In genomic region chr3:127718244-127718915, GRCh38 we compare ENCODE assay signal across 14 cellular contexts.
"Had no signal": no experiment of that assay in that cellular context is flagged by ENCODE, and none has a peak within 500 bp of the region (broad histone marks: within the 10 kb centered on the region; RNA-seq: fewer than 3 reads in every experiment).

No MANE protein-coding gene starts in this region.

- H3K4me3 ChIP-seq: left lung, transverse colon had no signal

- H3K27me3 ChIP-seq: left lung, transverse colon had no signal

- H3K9me3 Mint-ChIP-seq: activated naive CD4-positive, alpha-beta T cell treated with anti-CD3 and anti-CD28 coated beads, Interleukin-2, amount 50 U/mL, for 72 hours; dendritic cell treated with granulocyte-macrophage colony-stimulating factor and Interleukin-4, amounts not matched to agents 40 ng/mL and 50 ng/mL, for 4 days; endodermal cell; stimulated activated naive B cell treated with anti-CD40 and anti-IgM and Interleukin-4, amounts not matched to agents 10 μg/mL and 1 μg/mL and 100 μg/mL, for 72 hours had no signal

- H3K27ac Mint-ChIP-seq: activated naive CD4-positive, alpha-beta T cell treated with anti-CD3 and anti-CD28 coated beads, Interleukin-2, amount 50 U/mL, for 72 hours; dendritic cell treated with granulocyte-macrophage colony-stimulating factor and Interleukin-4, amounts not matched to agents 40 ng/mL and 50 ng/mL, for 4 days; endodermal cell; stimulated activated naive B cell treated with anti-CD40 and anti-IgM and Interleukin-4, amounts not matched to agents 10 μg/mL and 1 μg/mL and 100 μg/mL, for 72 hours had no signal

- DNase-seq: activated effector memory CD4-positive, alpha-beta T cell treated with Interleukin-2 at 50 U/mL for 16 hours; activated T-cell treated with anti-CD3 and anti-CD28 coated beads, Interleukin-2, amount 50 U/mL, for 1 hour; central memory CD4-positive, alpha-beta T cell; endodermal cell; erythroblast; islet precursor cell; left lung; mesendoderm; stimulated activated CD4-positive, alpha-beta T cell treated with anti-CD3 and anti-CD28 coated beads, Interleukin-2, amount 100 ng/mL, for 24 hours; stimulated activated naive B cell treated with anti-CD40 and anti-IgM and Interleukin-4, amounts not matched to agents 10 μg/mL and 1 μg/mL and 100 μg/mL, for 72 hours; T-helper 2 cell; transverse colon had no signal

- H3K36me3 Mint-ChIP-seq: activated naive CD4-positive, alpha-beta T cell treated with anti-CD3 and anti-CD28 coated beads, Interleukin-2, amount 50 U/mL, for 72 hours had no signal

- H3K36me3 ChIP-seq: transverse colon had no signal

- H3K27me3 Mint-ChIP-seq: dendritic cell treated with granulocyte-macrophage colony-stimulating factor and Interleukin-4, amounts not matched to agents 40 ng/mL and 50 ng/mL, for 4 days; stimulated activated naive B cell treated with anti-CD40 and anti-IgM and Interleukin-4, amounts not matched to agents 10 μg/mL and 1 μg/mL and 100 μg/mL, for 72 hours had no signal

- H3K4me1 Mint-ChIP-seq: stimulated activated naive B cell treated with anti-CD40 and anti-IgM and Interleukin-4, amounts not matched to agents 10 μg/mL and 1 μg/mL and 100 μg/mL, for 72 hours had no signal

- H3K4me3 Mint-ChIP-seq: dendritic cell treated with granulocyte-macrophage colony-stimulating factor and Interleukin-4, amounts not matched to agents 40 ng/mL and 50 ng/mL, for 4 days; endodermal cell; stimulated activated naive B cell treated with anti-CD40 and anti-IgM and Interleukin-4, amounts not matched to agents 10 μg/mL and 1 μg/mL and 100 μg/mL, for 72 hours had no signal

- H3K27ac ChIP-seq: left lung, transverse colon had no signal

- H3K9me3 ChIP-seq: left lung, transverse colon had no signal
